In the genomic region with DNA sequence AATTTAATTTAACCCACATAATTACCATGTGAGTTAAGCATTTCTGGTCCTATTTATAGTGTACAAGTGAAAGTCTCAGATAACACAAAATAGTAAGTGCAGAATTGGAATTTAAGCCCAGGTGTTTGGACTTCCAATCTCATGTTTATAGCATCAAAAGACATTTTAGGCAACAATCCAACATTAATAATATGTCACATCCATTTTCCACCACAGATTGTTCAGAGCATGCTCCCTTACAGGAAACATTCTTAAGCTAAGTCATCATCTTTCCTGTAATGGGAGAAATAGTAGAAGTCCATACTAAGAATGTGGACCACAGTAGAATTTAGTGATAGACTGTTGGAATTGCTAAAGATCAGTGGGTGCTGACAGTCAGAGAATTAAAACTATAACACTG, we compare ENCODE assay signal across 12 cellular contexts. TPM values are rescaled to one million over a fixed set of nuclear protein-coding genes. Genes with fewer than 3 reads are reported as not detected.
DNase-seq lines count a peak whose midpoint lies in the region; TF ChIP-seq lines count a peak whose summit lies in the region.
"Not testable (repeated sequence)": the region's sequence is repeated elsewhere in the genome, so short reads cannot be mapped to it uniquely, and the experiment has no call there.
"Had no signal": no experiment of that assay in that cellular context is flagged by ENCODE, and none has a peak within 500 bp of the region (broad histone marks: within the 10 kb centered on the region; RNA-seq: fewer than 3 reads in every experiment).

No MANE protein-coding gene starts in this region.

- in situ Hi-C loops in astrocyte of the cerebellum (cut with HindIII; ENCODE audit: low sequenced_read_pairs) = not testable (repeated sequence)

- TF ChIP-seq CTCF in astrocyte of the cerebellum (IDR thresholded peaks at IDR 0.05; ENCODE audit: low read depth, low read length, missing control alignments); fibroblast of the aortic adventitia (IDR thresholded peaks at IDR 0.05; ENCODE audit: insufficient read depth, low read length): not testable (repeated sequence)

- DNase-seq in Daoy (ENCODE audit: low read depth) = peak; percentile 5
- peak; percentile 24 for DNase-seq in H4 (ENCODE audit: low spot score)
- DNase-seq in NCI-H1105 treated with DMSO at 0.1 percent for 48 hours (lab: John Stamatoyannopoulos, UW) = peak; percentile 60
- DNase-seq in astrocyte of the cerebellum (ENCODE audit: low read depth) = peak; percentile 80
- peak; percentile 12 for DNase-seq in dermis blood vessel endothelial cell
- DNase-seq in fibroblast of the aortic adventitia (ENCODE audit: low read depth) = peak; percentile 0
- peak; percentile 47 to 71 for DNase-seq in lung microvascular endothelial cell (ENCODE audit: low read depth in 2 of 2)

- H3K4me3 ChIP-seq in astrocyte of the cerebellum (ENCODE audit: low read depth, low read length); fibroblast of the aortic adventitia (ENCODE audit: low read depth, low read length): not testable (repeated sequence)

RNA-seq across cellular contexts. Expression of a gene that starts 45.7 kb away (rescaled TPM):
- not detected in 2 replicates for total RNA-seq in Daoy (2014; rRNA removed; shearing (Covaris generic))
- not detected in 2 replicates for total RNA-seq in H4 (2014; rRNA removed; shearing (Covaris generic))
- total RNA-seq in dermis blood vessel endothelial cell = under 0.01 TPM in 1 of 2 replicates, not detected in the other
- total RNA-seq in fibroblast of the aortic adventitia (ENCODE audit: low replicate concordance) = under 0.01 TPM in 1 of 2 replicates, not detected in the other
- total RNA-seq in lung microvascular endothelial cell = under 0.01 TPM in 1 of 2 replicates, not detected in the other
- total RNA-seq: A172; CD4-positive, alpha-beta T cell; PC-9; Right ventricle myocardium inferior; RPMI7951 had no signal

Comparison
In these comparisons a context has a peak if more than half of its experiments do, and no peak if none do; other contexts are left out.
1. DNase-seq: peak in every context shown above with its lines; median percentile 80 in astrocyte of the cerebellum; 60 in NCI-H1105 treated with DMSO at 0.1 percent for 48 hours; 59 in lung microvascular endothelial cell; 24 in H4; 12 in dermis blood vessel endothelial cell; 5 in Daoy; 0 in fibroblast of the aortic adventitia.